Comparison of ENCODE assay signal across 7 cellular contexts in the genomic region with DNA sequence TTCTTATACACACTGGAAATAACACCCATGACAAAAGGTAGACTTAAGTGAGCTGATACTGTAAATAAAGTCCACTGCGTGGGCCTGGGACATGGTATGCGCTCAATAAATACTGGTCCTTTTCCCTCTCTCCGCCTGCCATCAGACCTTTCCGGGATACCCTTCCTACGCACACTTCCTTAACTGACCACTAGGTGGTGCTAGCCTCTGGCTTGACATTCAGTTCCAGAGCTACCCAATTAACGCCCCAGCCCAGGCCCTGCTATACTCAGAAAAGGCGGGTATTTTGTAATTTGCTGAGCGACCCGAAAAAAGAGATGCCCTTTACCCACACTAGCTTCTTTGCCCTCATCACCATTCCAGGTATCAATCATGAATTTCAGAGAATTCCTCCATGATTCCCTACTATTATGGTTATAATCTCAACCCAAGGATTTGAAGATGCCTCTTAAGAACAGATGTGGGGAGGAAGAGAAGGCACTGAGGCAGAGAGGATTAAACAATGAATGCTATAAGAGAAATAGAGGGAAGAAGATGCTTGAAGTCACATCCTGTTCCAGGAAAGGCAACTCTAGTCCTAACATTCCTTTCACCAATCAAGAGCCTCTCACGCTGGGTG. TPM values are rescaled to one million over a fixed set of nuclear protein-coding genes. Genes with fewer than 3 reads are reported as not detected.
DNase-seq lines count a peak whose midpoint lies in the region; ATAC-seq and TF ChIP-seq lines count a peak whose summit lies in the region.

No MANE protein-coding gene starts in this region.

- peak in 1 of 2 donors; percentile 10 for ATAC-seq in left cardiac atrium

- TF ChIP-seq CTCF in GM13976 (IDR thresholded peaks at IDR 0.05; ENCODE audit: borderline replicate concordance, control extremely low read depth, extremely low read depth, insufficient read depth, missing control alignments) = peak; percentile 94

- in situ Hi-C loops in GM13976 (cut with MboI; ENCODE audit: low sequenced_read_pairs, unreplicated experiment) = loop anchor here (5.0 kb wide), 1 partner anchor 53 kb away; no protein-coding TSS in a partner anchor

- DNase-seq in GM13976 (ENCODE audit: low spot score) (peak; percentile 78), NCI-H1105 treated with DMSO at 0.1 percent for 48 hours (lab: John Stamatoyannopoulos, UW) (peak; percentile 60), SW480 (ENCODE audit: low spot score) (peak; percentile 65), left cardiac atrium (peak; percentile 75), retina (peak; percentile 83), mesenteric fat pad (ENCODE audit: low spot score) (no peak)
- peak; percentile 59 for DNase-seq in activated naive CD8-positive, alpha-beta T cell treated with anti-CD3 and anti-CD28 coated beads, Interleukin-2, amount 50 U/mL, for 16 hours (ENCODE audit: low read depth, low spot score)

- intact Hi-C loops in left cardiac atrium (cut with DNase I) = loop anchor here (2.0 to 5.0 kb wide), 3 partner anchors 48 to 58 kb away; no protein-coding TSS in a partner anchor

RNA-seq across cellular contexts. Expression of gene LRP1, which starts 3.9 kb away (rescaled TPM):
- total RNA-seq in left cardiac atrium = 100 to 1,000 TPM; 188 to 222 TPM
- total RNA-seq in mesenteric fat pad = 954 TPM

RNA-seq across cellular contexts. Expression of gene STAT6, which starts 13.2 kb away (rescaled TPM):
- total RNA-seq in left cardiac atrium = 10 to 100 TPM; 77.7 to 78.1 TPM
- total RNA-seq in mesenteric fat pad = 164 TPM

RNA-seq across cellular contexts. Expression of gene LRP1-AS, which starts 23.1 kb away (rescaled TPM):
- total RNA-seq in left cardiac atrium (not detected), mesenteric fat pad (not detected)

RNA-seq across cellular contexts. Expression of gene NAB2, which starts 35.5 kb away (rescaled TPM):
- total RNA-seq in left cardiac atrium (10 to 100 TPM; 11.1 to 17.1 TPM), mesenteric fat pad (22.1 TPM)

RNA-seq across cellular contexts. Expression of gene NEMP1, which starts 45.8 kb away (rescaled TPM):
- total RNA-seq in left cardiac atrium = 1 to 10 TPM; 2.8 to 5.3 TPM
- 8.6 TPM for total RNA-seq in mesenteric fat pad
